In genomic region chr17:62478976-62479894, GRCh38 we compare ENCODE assay signal across 8 cellular contexts. TPM values are rescaled to one million over a fixed set of nuclear protein-coding genes. Genes with fewer than 3 reads are reported as not detected.
DNase-seq lines count a peak whose midpoint lies in the region; ATAC-seq and TF ChIP-seq lines count a peak whose summit lies in the region.
"Not testable (repeated sequence)": the region's sequence is repeated elsewhere in the genome, so short reads cannot be mapped to it uniquely, and the experiment has no call there.

No MANE protein-coding gene starts in this region.

- H3K9me3 Mint-ChIP-seq in chondrocyte (ENCODE audit: low read depth): not testable (repeated sequence)

- H3K27ac Mint-ChIP-seq in chondrocyte (ENCODE audit: unreplicated experiment): peak overlapping the region; percentile 97

- not testable (repeated sequence) for H3K27me3 ChIP-seq in psoas muscle (ENCODE audit: insufficient read depth in 3 of 3, low read length in 2 of 3); vagina

- intact Hi-C loops in psoas muscle (cut with DNase I); vagina (cut with DNase I): not testable (repeated sequence)

- H3K4me1 Mint-ChIP-seq in chondrocyte (ENCODE audit: low read depth): peaks cover 32% of the 10 kb centered on the region

- DNase-seq in NCI-H146 (lab: John Stamatoyannopoulos, UW) (peak; percentile 23), chondrocyte (ENCODE audit: low spot score) (peak; percentile 72), iPS-NIHi7 (ENCODE audit: extremely low spot score) (peak; percentile 26), psoas muscle (peak; percentile 36 to 73)
- peak; percentile 39 to 41 for DNase-seq in activated CD4-positive, alpha-beta T cell treated with anti-CD3 and anti-CD28 coated beads, Interleukin-2, amount 50 U/mL, for 48 hours
- DNase-seq in vagina (ENCODE audit: extremely low spot score in 2 of 2): not testable (repeated sequence)

- TF ChIP-seq CTCF in chondrocyte (IDR thresholded peaks at IDR 0.05); psoas muscle (IDR thresholded peaks at IDR 0.05); vagina (IDR thresholded peaks at IDR 0.05): not testable (repeated sequence)

- TF ChIP-seq POLR2A in vagina (IDR thresholded peaks at IDR 0.05): not testable (repeated sequence)

- peak overlapping the region; percentile 90 for H3K4me3 Mint-ChIP-seq in chondrocyte (ENCODE audit: unreplicated experiment)

- WGBS in psoas muscle, 3 donors: 0 to 5% (median 0%) methylated on average over 19 to 90 of the region's 90 CpGs

- H3K4me1 ChIP-seq in psoas muscle: peaks cover 41% of the 10 kb centered on the region
- H3K4me1 ChIP-seq in vagina: peaks cover 39% of the 10 kb centered on the region

- H3K4me3 ChIP-seq in psoas muscle: peak overlapping the region; percentile 79
- H3K4me3 ChIP-seq in vagina: peak overlapping the region; percentile 61 to 76

- not testable (repeated sequence) for H3K9me3 ChIP-seq in psoas muscle, vagina

- ATAC-seq in GM18520 (IDR thresholded peaks at IDR 0.05; ENCODE audit: unreplicated experiment) (peak; percentile 26), HG02870 (IDR thresholded peaks at IDR 0.05; ENCODE audit: unreplicated experiment) (peak; percentile 25), psoas muscle (peak; percentile 37 to 57 (median 51))

- peaks cover 0 to 18% of the 10 kb centered on the region in 2 donors for H3K36me3 ChIP-seq in psoas muscle (ENCODE audit: insufficient read depth in 1 of 2, low read depth in 1 of 2)
- H3K36me3 ChIP-seq in vagina: not testable (repeated sequence)

- H3K36me3 Mint-ChIP-seq in chondrocyte (ENCODE audit: low read depth): not testable (repeated sequence)

- H3K27me3 Mint-ChIP-seq in chondrocyte (ENCODE audit: low read depth): not testable (repeated sequence)

- H3K27ac ChIP-seq in psoas muscle: peak overlapping the region; percentile 84
- H3K27ac ChIP-seq in vagina: peak overlapping the region; percentile 96

RNA-seq across cellular contexts. Expression of gene TLK2, which starts 0.6 kb away (rescaled TPM):
- 35.5 to 39.5 TPM (median 38.8 TPM) in 3 replicates for total RNA-seq in chondrocyte
- 10 to 100 TPM; 26.7 to 50.0 (median 41.8) TPM for total RNA-seq in psoas muscle
- polyA plus RNA-seq in psoas muscle: 10 to 100 TPM; 23.1 to 51.9 (median 27.3) TPM
- total RNA-seq in vagina: 40.3 TPM

RNA-seq across cellular contexts. Expression of gene METTL2A, which starts 55.5 kb away (rescaled TPM):
- total RNA-seq in chondrocyte (17.9 to 21.4 TPM (median 19.1 TPM) in 3 replicates), psoas muscle (10 to 100 TPM; 12.8 to 16.9 (median 15.5) TPM), vagina (14.0 TPM)
- 10 to 100 TPM in 2 of 3 donors, 1 to 10 TPM in 1; 9.6 to 28.3 (median 19.0) TPM for polyA plus RNA-seq in psoas muscle
